23 cellular contexts compared by ENCODE assay signal in the genomic region with DNA sequence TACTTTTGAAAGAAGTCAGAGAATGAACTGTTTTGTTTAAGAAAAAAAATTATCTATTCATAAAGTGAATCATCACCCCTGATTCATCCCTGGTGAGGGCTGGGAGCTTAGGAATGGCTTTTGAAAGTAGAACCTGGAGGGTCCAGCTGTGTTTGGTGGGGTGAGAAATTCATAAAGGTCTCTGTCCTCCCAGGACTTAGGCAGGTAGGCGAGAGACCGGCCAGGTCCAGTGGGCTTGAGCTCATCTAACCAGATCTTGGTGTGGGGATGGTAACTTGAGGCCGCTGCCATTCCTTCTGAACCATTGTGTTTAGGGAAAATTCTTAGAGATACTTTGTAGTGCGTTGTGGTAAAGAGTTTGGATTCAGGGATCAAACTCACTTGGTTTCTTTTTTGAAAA.
"Had no signal": no experiment of that assay in that cellular context is flagged by ENCODE, and none has a peak within 500 bp of the region (broad histone marks: within the 10 kb centered on the region; RNA-seq: fewer than 3 reads in every experiment).

No MANE protein-coding gene starts in this region.

- H3K4me1 ChIP-seq: esophagus squamous epithelium, right atrium auricular region, sigmoid colon, stomach, transverse colon had no signal

- ATAC-seq: left lobe of liver; naive thymus-derived CD4-positive, alpha-beta T cell had no signal

- H3K27me3 Mint-ChIP-seq: naive thymus-derived CD4-positive, alpha-beta T cell; stimulated activated naive B cell treated with anti-CD40 and anti-IgM and Interleukin-4, amounts not matched to agents 10 μg/mL and 1 μg/mL and 100 μg/mL, for 72 hours had no signal

- H3K27ac Mint-ChIP-seq: naive thymus-derived CD4-positive, alpha-beta T cell; nephron progenitor cell; stimulated activated naive B cell treated with anti-CD40 and anti-IgM and Interleukin-4, amounts not matched to agents 10 μg/mL and 1 μg/mL and 100 μg/mL, for 72 hours had no signal

- H3K4me3 ChIP-seq: coronary artery, esophagus squamous epithelium, ovary, right atrium auricular region, sigmoid colon, skin epidermis, stomach, thoracic aorta, transverse colon had no signal

- H3K9me3 ChIP-seq: esophagus squamous epithelium, neutrophil, ovary, right atrium auricular region, sigmoid colon, thoracic aorta, transverse colon had no signal

- H3K4me1 Mint-ChIP-seq: naive thymus-derived CD4-positive, alpha-beta T cell; stimulated activated naive B cell treated with anti-CD40 and anti-IgM and Interleukin-4, amounts not matched to agents 10 μg/mL and 1 μg/mL and 100 μg/mL, for 72 hours had no signal

- H3K27ac ChIP-seq: coronary artery, epithelial cell of prostate, esophagus squamous epithelium, neutrophil, ovary, right atrium auricular region, sigmoid colon, skin epidermis, stomach, thoracic aorta, transverse colon had no signal

- H3K27me3 ChIP-seq: esophagus squamous epithelium, neutrophil, ovary, right atrium auricular region, sigmoid colon, stomach, transverse colon had no signal

- H3K36me3 ChIP-seq: esophagus squamous epithelium, neutrophil, ovary, right atrium auricular region, sigmoid colon, thoracic aorta, transverse colon had no signal

- H3K4me3 Mint-ChIP-seq: naive thymus-derived CD4-positive, alpha-beta T cell; nephron progenitor cell; stimulated activated naive B cell treated with anti-CD40 and anti-IgM and Interleukin-4, amounts not matched to agents 10 μg/mL and 1 μg/mL and 100 μg/mL, for 72 hours had no signal

- DNase-seq: effector CD8-positive, alpha-beta T cell; esophagus squamous epithelium; foreskin melanocyte; head of caudate nucleus; hippocampal formation; mammary epithelial cell; naive thymus-derived CD4-positive, alpha-beta T cell; nephron progenitor cell; ovary; sigmoid colon; stimulated activated CD4-positive, alpha-beta T cell treated with anti-CD3 and anti-CD28 coated beads, Interleukin-2, amount 100 ng/mL, for 24 hours; stimulated activated CD4-positive, alpha-beta T cell treated with anti-CD3 and anti-CD28 coated beads, Interleukin-4, amount 100 ng/mL, for 4 hours; stimulated activated naive B cell treated with anti-CD40 and anti-IgM and Interleukin-4, amounts not matched to agents 10 μg/mL and 1 μg/mL and 100 μg/mL, for 72 hours; stomach; substantia nigra; transverse colon had no signal
